ENCODE assay signal across 8 cellular contexts in the genomic region with DNA sequence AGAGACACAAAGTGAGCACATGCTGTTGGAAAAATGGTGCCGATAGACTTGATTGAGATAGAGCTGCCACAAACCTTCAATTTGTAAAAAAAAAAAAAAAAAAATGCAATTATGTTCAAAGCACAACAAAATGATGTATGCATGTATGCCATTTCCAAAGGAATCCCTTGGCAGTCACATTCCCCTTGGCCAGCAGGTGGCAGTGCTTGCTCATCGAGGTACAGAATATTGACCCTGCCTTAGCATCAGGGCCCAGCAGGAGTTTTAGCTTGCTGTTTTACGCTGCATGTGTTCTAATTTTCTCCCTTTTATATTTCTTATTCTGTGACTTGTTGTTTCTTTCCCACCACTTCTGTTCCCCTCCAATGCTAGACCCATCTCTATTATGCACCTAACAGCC. TPM values are rescaled to one million over a fixed set of nuclear protein-coding genes. Genes with fewer than 3 reads are reported as not detected.
DNase-seq lines count a peak whose midpoint lies in the region; ATAC-seq and TF ChIP-seq lines count a peak whose summit lies in the region.

No MANE protein-coding gene starts in this region.

- peaks cover 0 to 18% (median 12%) of the 10 kb centered on the region in 4 donors for H3K4me1 Mint-ChIP-seq in naive thymus-derived CD8-positive, alpha-beta T cell
- H3K4me1 Mint-ChIP-seq in stimulated activated naive B cell treated with anti-CD40 and anti-IgM and Interleukin-4, amounts not matched to agents 10 μg/mL and 1 μg/mL and 100 μg/mL, for 72 hours, result peaks cover 18 to 28% of the 10 kb centered on the region in 2 donors

- no peaks in the 10 kb centered on the region for H3K36me3 ChIP-seq in NT2/D1 (ENCODE audit: insufficient read depth, insufficient read length, low read length)

- no peaks in the 10 kb centered on the region for H3K4me1 ChIP-seq in NT2/D1 (ENCODE audit: insufficient read depth, insufficient read length)

- H3K9me3 Mint-ChIP-seq in naive thymus-derived CD8-positive, alpha-beta T cell, result no peaks in the 10 kb centered on the region
- H3K9me3 Mint-ChIP-seq in stimulated activated naive B cell treated with anti-CD40 and anti-IgM and Interleukin-4, amounts not matched to agents 10 μg/mL and 1 μg/mL and 100 μg/mL, for 72 hours, result no peaks in the 10 kb centered on the region

- no peaks in the 10 kb centered on the region for H3K27me3 ChIP-seq in NT2/D1 (ENCODE audit: insufficient read depth, insufficient read length)

- no peaks in the 10 kb centered on the region for H3K27me3 Mint-ChIP-seq in naive thymus-derived CD8-positive, alpha-beta T cell
- peaks cover 0 to 15% of the 10 kb centered on the region in 2 donors for H3K27me3 Mint-ChIP-seq in stimulated activated naive B cell treated with anti-CD40 and anti-IgM and Interleukin-4, amounts not matched to agents 10 μg/mL and 1 μg/mL and 100 μg/mL, for 72 hours

- DNase-seq in CD1c-positive myeloid dendritic cell (ENCODE audit: extremely low spot score) (peak; percentile 78), HPDE6-E6E7 (ENCODE audit: extremely low spot score) (peak; percentile 49), NT2/D1 (ENCODE audit: low read depth, low spot score) (peak; percentile 40), epithelial cell of proximal tubule (ENCODE audit: low read depth) (no peak)
- peak; percentile 75 for DNase-seq in activated CD8-positive, alpha-beta memory T cell treated with anti-CD3 and anti-CD28 coated beads, Interleukin-2, amount 50 U/mL, for 48 hours
- peak; percentile 57 to 87 (median 70) for DNase-seq in naive thymus-derived CD8-positive, alpha-beta T cell
- DNase-seq in stimulated activated naive B cell treated with anti-CD40 and anti-IgM and Interleukin-4, amounts not matched to agents 10 μg/mL and 1 μg/mL and 100 μg/mL, for 72 hours, result peak; percentile 70

- no peaks in the 10 kb centered on the region for H3K9me3 ChIP-seq in NT2/D1 (ENCODE audit: insufficient read depth, low read length)

- no peaks in the 10 kb centered on the region for H3K36me3 Mint-ChIP-seq in naive thymus-derived CD8-positive, alpha-beta T cell
- no peaks in the 10 kb centered on the region for H3K36me3 Mint-ChIP-seq in stimulated activated naive B cell treated with anti-CD40 and anti-IgM and Interleukin-4, amounts not matched to agents 10 μg/mL and 1 μg/mL and 100 μg/mL, for 72 hours

- no peak overlapping the region for H3K9ac ChIP-seq in NT2/D1 (ENCODE audit: insufficient read length, low read depth)

- ATAC-seq in GM19452 (IDR thresholded peaks at IDR 0.05; ENCODE audit: unreplicated experiment), result peak; percentile 57
- ATAC-seq in naive thymus-derived CD8-positive, alpha-beta T cell, result peak; percentile 84 to 91
- peak; percentile 61 to 62 for ATAC-seq in stimulated activated naive B cell treated with anti-CD40 and anti-IgM and Interleukin-4, amounts not matched to agents 10 μg/mL and 1 μg/mL and 100 μg/mL, for 72 hours (replicated peaks)

- POLR2A ChIA-PET in naive thymus-derived CD8-positive, alpha-beta T cell (lab: Charles Lee), result interaction anchor here (1.0 to 1.3 kb wide), 2 partner anchors 78 to 80 kb away, joined by 3 to 5 read pairs; no protein-coding TSS in a partner anchor

- peak overlapping the region in 2 of 10 donors; percentile 39 to 40 for H3K4me3 Mint-ChIP-seq in naive thymus-derived CD8-positive, alpha-beta T cell
- peak overlapping the region in 1 of 2 donors; percentile 57 for H3K4me3 Mint-ChIP-seq in stimulated activated naive B cell treated with anti-CD40 and anti-IgM and Interleukin-4, amounts not matched to agents 10 μg/mL and 1 μg/mL and 100 μg/mL, for 72 hours

- TF ChIP-seq CTCF in epithelial cell of proximal tubule (conservative IDR thresholded peaks at IDR 0.05; ENCODE audit: low read depth, low read length), result peak; percentile 75

- peak overlapping the region in 1 of 10 donors; percentile 55 for H3K27ac Mint-ChIP-seq in naive thymus-derived CD8-positive, alpha-beta T cell
- peak overlapping the region; percentile 76 for H3K27ac Mint-ChIP-seq in stimulated activated naive B cell treated with anti-CD40 and anti-IgM and Interleukin-4, amounts not matched to agents 10 μg/mL and 1 μg/mL and 100 μg/mL, for 72 hours

- H3K4me3 ChIP-seq in NT2/D1 (ENCODE audit: insufficient read length, low read depth), result no peak overlapping the region
- no peak overlapping the region for H3K4me3 ChIP-seq in epithelial cell of proximal tubule (ENCODE audit: low read depth, low read length)

RNA-seq across cellular contexts. Expression of a gene that starts 34.5 kb away (rescaled TPM):
- not detected in 2 replicates for total RNA-seq in epithelial cell of proximal tubule
- total RNA-seq in naive thymus-derived CD8-positive, alpha-beta T cell, result 1 to 10 TPM; 4.5 to 5.6 TPM
- polyA plus RNA-seq in naive thymus-derived CD8-positive, alpha-beta T cell, result under 1 TPM; 0.13 to 0.51 (median 0.47) TPM

RNA-seq across cellular contexts. Expression of a gene that starts 59.8 kb away (rescaled TPM):
- 0.63 and 1.4 TPM in 2 replicates for total RNA-seq in epithelial cell of proximal tubule
- total RNA-seq in naive thymus-derived CD8-positive, alpha-beta T cell, result not detected
- polyA plus RNA-seq in naive thymus-derived CD8-positive, alpha-beta T cell, result not detected
